1 cellular context compared by ENCODE assay signal in the genomic region with DNA sequence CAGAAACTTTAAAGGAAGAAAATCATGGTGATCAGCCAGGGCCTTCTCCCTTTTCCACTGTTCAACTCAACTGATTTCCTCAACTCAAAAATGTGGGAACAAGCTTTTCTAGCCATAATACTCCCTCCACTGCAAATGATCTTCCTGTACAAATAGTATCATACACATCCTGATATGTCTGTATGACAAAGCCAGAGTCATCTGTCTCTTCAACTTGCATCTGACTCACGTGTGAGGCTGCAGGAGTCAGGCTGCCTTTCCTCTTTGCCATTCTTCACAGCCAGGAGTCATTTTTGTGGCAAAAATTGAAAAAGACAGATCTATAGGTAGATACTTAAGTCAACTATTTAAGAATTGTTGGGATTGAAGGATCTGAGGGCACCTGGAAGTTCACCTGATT.
A peak's percentile ranks its signal among the peaks of the same experiment; 100 is the strongest.
TF ChIP-seq lines count a peak whose summit lies in the region.

No MANE protein-coding gene starts in this region.

TF ChIP-seq in IMR-90, 13 proteins besides CTCF, POLR2A, EP300 and RAD21:
- TF ChIP-seq, protein P1, sequence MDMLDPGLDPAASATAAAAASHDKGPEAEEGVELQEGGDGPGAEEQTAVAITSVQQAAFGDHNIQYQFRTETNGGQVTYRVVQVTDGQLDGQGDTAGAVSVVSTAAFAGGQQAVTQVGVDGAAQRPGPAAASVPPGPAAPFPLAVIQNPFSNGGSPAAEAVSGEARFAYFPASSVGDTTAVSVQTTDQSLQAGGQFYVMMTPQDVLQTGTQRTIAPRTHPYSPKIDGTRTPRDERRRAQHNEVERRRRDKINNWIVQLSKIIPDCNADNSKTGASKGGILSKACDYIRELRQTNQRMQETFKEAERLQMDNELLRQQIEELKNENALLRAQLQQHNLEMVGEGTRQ (IDR thresholded peaks at IDR 0.05; ENCODE audit: low read depth, low read length): no peak
- TF ChIP-seq RCOR1 (IDR thresholded peaks at IDR 0.05; ENCODE audit: insufficient replicate concordance, low read length) (no peak), BHLHE40 (IDR thresholded peaks at IDR 0.05; ENCODE audit: low read depth, low read length) (peak; percentile 83)
